In genomic region chr2:205212357-205212756, GRCh38 we compare ENCODE assay signal across 17 cellular contexts.
DNase-seq lines count a peak whose midpoint lies in the region; ATAC-seq and TF ChIP-seq lines count a peak whose summit lies in the region.
"Had no signal": no experiment of that assay in that cellular context is flagged by ENCODE, and none has a peak within 500 bp of the region (broad histone marks: within the 10 kb centered on the region; RNA-seq: fewer than 3 reads in every experiment).

No MANE protein-coding gene starts in this region.

- H3K27me3 Mint-ChIP-seq in Caco-2 (ENCODE audit: insufficient read depth, unreplicated experiment) (no peaks in the 10 kb centered on the region), GM23338 (ENCODE audit: insufficient read depth, low read depth, poor library complexity) (peaks cover 2% of the 10 kb centered on the region)
- no peaks in the 10 kb centered on the region for H3K27me3 Mint-ChIP-seq in activated CD4-positive, alpha-beta memory T cell treated with anti-CD3 and anti-CD28 coated beads for 36 hours

- TF ChIP-seq CTCF in Caco-2 (IDR thresholded peaks at IDR 0.05; ENCODE audit: insufficient read depth in 1 of 2, low read depth in 1 of 2, low read length in 1 of 2, severe bottlenecking in 1 of 2, unreplicated experiment in 1 of 2) = no peak
- TF ChIP-seq CTCF in GM23338 (conservative IDR thresholded peaks at IDR 0.05; ENCODE audit: low read depth in 2 of 2) = no peak
- TF ChIP-seq CTCF in epithelial cell of esophagus (IDR thresholded peaks at IDR 0.05; ENCODE audit: insufficient read depth, low read depth, low read length, missing control alignments) = no peak
- no peak for TF ChIP-seq CTCF in prostate gland (IDR thresholded peaks at IDR 0.05)

- BruUV-seq in Caco-2 (replicated peaks; lab: Mats Ljungman, UMichigan) = no TSS peak

- no peaks in the 10 kb centered on the region for H3F3A ChIP-seq in GM23338 (replicated peaks; ENCODE audit: low read depth)

- peak overlapping the region; percentile 52; the same call in 1 of the 2 replicates for H2AFZ ChIP-seq in GM23338

- CTCF ChIA-PET in Caco-2 (lab: Charles Lee) = no interaction called here
- CTCF ChIA-PET in activated CD4-positive, alpha-beta memory T cell treated with anti-CD3 and anti-CD28 coated beads for 36 hours (lab: Charles Lee) = interaction anchor here (0.6 kb wide), 1 partner anchor 13 kb away, joined by 3 read pairs; no protein-coding TSS in a partner anchor

- H3K9me3 ChIP-seq in Caco-2 = no peaks in the 10 kb centered on the region
- H3K9me3 ChIP-seq in prostate gland = no peaks in the 10 kb centered on the region
- H3K9me3 ChIP-seq: A549, BE2C had no signal

- H3K4me1 Mint-ChIP-seq in Caco-2 (ENCODE audit: low read depth, unreplicated experiment) (peaks cover 24% of the 10 kb centered on the region), GM23338 (peaks cover 27% of the 10 kb centered on the region)
- no peaks in the 10 kb centered on the region for H3K4me1 Mint-ChIP-seq in activated CD4-positive, alpha-beta memory T cell treated with anti-CD3 and anti-CD28 coated beads for 36 hours (ENCODE audit: low read depth)

- H3K4me1 ChIP-seq in Caco-2 (peaks cover 27% of the 10 kb centered on the region), GM23338 (ENCODE audit: insufficient read depth) (peaks cover 28% of the 10 kb centered on the region), prostate gland (replicated peaks) (no peaks in the 10 kb centered on the region)
- H3K4me1 ChIP-seq: A549, BE2C had no signal

- H3K4me3 Mint-ChIP-seq in Caco-2 (ENCODE audit: unreplicated experiment) = no peak overlapping the region
- H3K4me3 Mint-ChIP-seq in GM23338 = no peak overlapping the region
- H3K4me3 Mint-ChIP-seq in activated CD4-positive, alpha-beta memory T cell treated with anti-CD3 and anti-CD28 coated beads for 36 hours = no peak overlapping the region
- H3K4me3 Mint-ChIP-seq: CD4-positive, alpha-beta memory T cell; H9 had no signal

- H3K36me3 Mint-ChIP-seq in Caco-2 (ENCODE audit: insufficient read depth, unreplicated experiment) = peaks cover 3% of the 10 kb centered on the region
- H3K36me3 Mint-ChIP-seq in GM23338 (ENCODE audit: low read depth) = no peaks in the 10 kb centered on the region
- H3K36me3 Mint-ChIP-seq in activated CD4-positive, alpha-beta memory T cell treated with anti-CD3 and anti-CD28 coated beads for 36 hours = no peaks in the 10 kb centered on the region
- H3K36me3 Mint-ChIP-seq: CD4-positive, alpha-beta memory T cell had no signal

- DNase-seq in Caco-2 = no peak
- no peak for DNase-seq in GM23338 (ENCODE audit: low spot score)
- peak; percentile 19 for DNase-seq in NCI-H69 (lab: John Stamatoyannopoulos, UW)
- DNase-seq in epithelial cell of esophagus (ENCODE audit: low read depth) = peak; percentile 84
- DNase-seq in SW480 (ENCODE audit: low spot score) = no peak
- DNase-seq in activated CD4-positive, alpha-beta memory T cell treated with anti-CD3 and anti-CD28 coated beads for 36 hours = no peak
- no peak for DNase-seq in prostate gland (ENCODE audit: low spot score)
- DNase-seq: BE2C; CD4-positive, alpha-beta memory T cell; COR-L47; DND-41; GDM1; GOT3; H9 had no signal

- H3K27me3 ChIP-seq in Caco-2 (replicated peaks; ENCODE audit: control insufficient read depth, insufficient read depth, low read length) = no peaks in the 10 kb centered on the region
- no peaks in the 10 kb centered on the region for H3K27me3 ChIP-seq in GM23338 (ENCODE audit: insufficient read depth)
- no peaks in the 10 kb centered on the region for H3K27me3 ChIP-seq in prostate gland (replicated peaks; ENCODE audit: insufficient read depth)
- H3K27me3 ChIP-seq: BE2C had no signal

- no peak for TF ChIP-seq POLR2A in prostate gland (IDR thresholded peaks at IDR 0.05)

- no peak overlapping the region for H3K4me2 ChIP-seq in GM23338
- H3K4me2 ChIP-seq: A549 had no signal

- POLR2A ChIA-PET in Caco-2 (lab: Charles Lee) = no interaction called here
- POLR2A ChIA-PET in activated CD4-positive, alpha-beta memory T cell treated with anti-CD3 and anti-CD28 coated beads for 36 hours (lab: Charles Lee) = no interaction called here

- intact Hi-C loops in Caco-2 (cut with micrococcal nuclease; ENCODE audit: unreplicated experiment) = no loop called here
- intact Hi-C loops in activated CD4-positive, alpha-beta memory T cell treated with anti-CD3 and anti-CD28 coated beads for 36 hours (cut with micrococcal nuclease) = no loop called here
- intact Hi-C loops in prostate gland (cut with DNase I) = no loop called here

- H3K4me3 ChIP-seq in Caco-2 (ENCODE audit: low read depth, low read length) = no peak overlapping the region
- H3K4me3 ChIP-seq in GM23338 = no peak overlapping the region
- no peak overlapping the region for H3K4me3 ChIP-seq in epithelial cell of esophagus (ENCODE audit: low read length)
- no peak overlapping the region for H3K4me3 ChIP-seq in prostate gland
- H3K4me3 ChIP-seq: A549 had no signal

- H4K20me1 ChIP-seq in GM23338 (replicated peaks; ENCODE audit: insufficient read depth) = no peaks in the 10 kb centered on the region

- H3K9me3 Mint-ChIP-seq in Caco-2 (ENCODE audit: unreplicated experiment) (no peaks in the 10 kb centered on the region), GM23338 (no peaks in the 10 kb centered on the region)
- no peaks in the 10 kb centered on the region for H3K9me3 Mint-ChIP-seq in activated CD4-positive, alpha-beta memory T cell treated with anti-CD3 and anti-CD28 coated beads for 36 hours
- H3K9me3 Mint-ChIP-seq: H9 had no signal

- ATAC-seq in GM23338 (no peak), HG02610 (IDR thresholded peaks at IDR 0.05; ENCODE audit: unreplicated experiment) (no peak)
- ATAC-seq: A549 had no signal

- no peaks in the 10 kb centered on the region for H3K79me2 ChIP-seq in GM23338 (replicated peaks; ENCODE audit: insufficient read depth)

- H3K36me3 ChIP-seq in Caco-2 (ENCODE audit: control insufficient read depth, insufficient read depth, low read length) = no peaks in the 10 kb centered on the region
- H3K36me3 ChIP-seq in GM23338 (ENCODE audit: insufficient read depth) = 0 out of 2 replicates have a peak, but pooled peaks cover 2% of the 10 kb centered on the region
- no peaks in the 10 kb centered on the region for H3K36me3 ChIP-seq in prostate gland
- H3K36me3 ChIP-seq: BE2C had no signal

- H3K27ac ChIP-seq in GM23338 (ENCODE audit: low read depth) = no peak overlapping the region
- H3K27ac ChIP-seq in prostate gland = no peak overlapping the region
- H3K27ac ChIP-seq: A549, C4-2B had no signal

- H3K27ac Mint-ChIP-seq in Caco-2 (ENCODE audit: unreplicated experiment) (peak overlapping the region; percentile 17), GM23338 (no peak overlapping the region)
- no peak overlapping the region for H3K27ac Mint-ChIP-seq in activated CD4-positive, alpha-beta memory T cell treated with anti-CD3 and anti-CD28 coated beads for 36 hours
- H3K27ac Mint-ChIP-seq: CD4-positive, alpha-beta memory T cell had no signal

- WGBS in prostate gland = 63% methylated on average over 2 of the region's 2 CpGs

- no peaks in the 10 kb centered on the region for H3K9me2 ChIP-seq in GM23338 (ENCODE audit: insufficient read depth)

Comparison
In these comparisons a context has a peak if more than half of its experiments do, and no peak if none do; other contexts are left out.
1. DNase-seq: peak in NCI-H69 (single experiment) and epithelial cell of esophagus (single experiment); none in Caco-2 (0 of 2), GM23338 (single experiment), SW480 (single experiment), activated CD4-positive, alpha-beta memory T cell treated with anti-CD3 and anti-CD28 coated beads for 36 hours (single experiment) and prostate gland (single experiment).